Comparison of ENCODE assay signal across 17 cellular contexts in genomic region chr16:85680352-85680944, GRCh38. TPM values are rescaled to one million over a fixed set of nuclear protein-coding genes. Genes with fewer than 3 reads are reported as not detected.
DNase-seq lines count a peak whose midpoint lies in the region; ATAC-seq and TF ChIP-seq lines count a peak whose summit lies in the region.
"Had no signal": no experiment of that assay in that cellular context is flagged by ENCODE, and none has a peak within 500 bp of the region (broad histone marks: within the 10 kb centered on the region; RNA-seq: fewer than 3 reads in every experiment).

No MANE protein-coding gene starts in this region.

- no peak overlapping the region for H3K4me3 ChIP-seq in BLaER1 treated with 17β-estradiol and CSF1 and Interleukin-3, amounts not matched to agents 10 nM and 100 nM
- H3K4me3 ChIP-seq: gastroesophageal sphincter, PC-9 had no signal

- TF ChIP-seq CTCF in CD4-positive, alpha-beta T cell (IDR thresholded peaks at IDR 0.05): no peak

- ATAC-seq in CD4-positive, alpha-beta T cell (ENCODE audit: poor library complexity): peak; percentile 26
- no peak for ATAC-seq in central memory CD8-positive, alpha-beta T cell (replicated peaks; ENCODE audit: extremely low read depth, poor library complexity, severe bottlenecking)
- no peak for ATAC-seq in natural killer cell treated with Interleukin-12 subunit alpha and Interleukin-12 subunit beta and Interleukin-15 and Interleukin-18, amount 100 ng/mL, for 72 hours
- ATAC-seq: gastroesophageal sphincter, HCT116, right cardiac atrium had no signal

- H3K27me3 Mint-ChIP-seq in CD4-positive, alpha-beta T cell: no peaks in the 10 kb centered on the region
- no peaks in the 10 kb centered on the region for H3K27me3 Mint-ChIP-seq in central memory CD8-positive, alpha-beta T cell
- H3K27me3 Mint-ChIP-seq in natural killer cell treated with Interleukin-12 subunit alpha and Interleukin-12 subunit beta and Interleukin-15 and Interleukin-18, amount 100 ng/mL, for 72 hours: no peaks in the 10 kb centered on the region

- H3K27ac Mint-ChIP-seq in CD4-positive, alpha-beta T cell: no peak overlapping the region
- H3K27ac Mint-ChIP-seq in central memory CD8-positive, alpha-beta T cell (ENCODE audit: low read depth): peak overlapping the region; percentile 71
- H3K27ac Mint-ChIP-seq in natural killer cell treated with Interleukin-12 subunit alpha and Interleukin-12 subunit beta and Interleukin-15 and Interleukin-18, amount 100 ng/mL, for 72 hours: peak overlapping the region; percentile 58 to 61

- peak overlapping the region in 6 of 11 experiments; percentile 11 to 42 (median 34); a peak in 10 of 22 replicates for H3K9ac ChIP-seq in BLaER1 treated with 17β-estradiol and CSF1 and Interleukin-3, amounts not matched to agents 10 nM and 100 nM

- intact Hi-C loops in CD4-positive, alpha-beta T cell (cut with DNase I, micrococcal nuclease): no loop called here

- peak overlapping the region; percentile 35 for H3K4me3 Mint-ChIP-seq in CD4-positive, alpha-beta T cell
- peak overlapping the region; percentile 38 for H3K4me3 Mint-ChIP-seq in central memory CD8-positive, alpha-beta T cell
- no peak overlapping the region for H3K4me3 Mint-ChIP-seq in natural killer cell treated with Interleukin-12 subunit alpha and Interleukin-12 subunit beta and Interleukin-15 and Interleukin-18, amount 100 ng/mL, for 72 hours

- no peaks in the 10 kb centered on the region for H3K27me3 ChIP-seq in BLaER1 treated with 17β-estradiol and CSF1 and Interleukin-3, amounts not matched to agents 10 nM and 100 nM
- H3K27me3 ChIP-seq in CD4-positive, alpha-beta T cell (ENCODE audit: control insufficient read depth, insufficient read depth, low read length): no peaks in the 10 kb centered on the region
- H3K27me3 ChIP-seq: gastroesophageal sphincter, neutrophil had no signal

- DNase-seq in CD4-positive, alpha-beta T cell: no peak
- no peak for DNase-seq in central memory CD8-positive, alpha-beta T cell (ENCODE audit: low spot score in 2 of 2)
- no peak for DNase-seq in natural killer cell treated with Interleukin-12 subunit alpha and Interleukin-12 subunit beta and Interleukin-15 and Interleukin-18, amount 100 ng/mL, for 72 hours (ENCODE audit: low spot score)
- DNase-seq in GDM1 (lab: John Stamatoyannopoulos, UW) (no peak), NCI-H524 (lab: John Stamatoyannopoulos, UW) (no peak)
- no peak for DNase-seq in effector CD4-positive, alpha-beta T cell
- DNase-seq: activated effector memory CD4-positive, alpha-beta T cell treated with anti-CD3 and anti-CD28 coated beads, Interleukin-2, amount 50 U/mL, for 16 hours; amygdala; MM.1S; PC-9; SIG-M5; stimulated activated naive CD4-positive, alpha-beta T cell treated with Interleukin-2 at 50 U/mL for 16 hours had no signal

- peak overlapping the region in 4 of 11 experiments; percentile 4 to 39 (median 18); a peak in 7 of 22 replicates for H3K27ac ChIP-seq in BLaER1 treated with 17β-estradiol and CSF1 and Interleukin-3, amounts not matched to agents 10 nM and 100 nM
- no peak overlapping the region for H3K27ac ChIP-seq in CD4-positive, alpha-beta T cell (ENCODE audit: low read depth, low read length)
- H3K27ac ChIP-seq: gastroesophageal sphincter, neutrophil, PC-9 had no signal

- H3K36me3 Mint-ChIP-seq in CD4-positive, alpha-beta T cell (ENCODE audit: low read depth): peaks cover 3% of the 10 kb centered on the region
- H3K36me3 Mint-ChIP-seq in central memory CD8-positive, alpha-beta T cell (ENCODE audit: insufficient read depth): peaks cover 8% of the 10 kb centered on the region
- peaks cover 7% of the 10 kb centered on the region for H3K36me3 Mint-ChIP-seq in natural killer cell treated with Interleukin-12 subunit alpha and Interleukin-12 subunit beta and Interleukin-15 and Interleukin-18, amount 100 ng/mL, for 72 hours

- H3K9me3 ChIP-seq in BLaER1 treated with 17β-estradiol and CSF1 and Interleukin-3, amounts not matched to agents 10 nM and 100 nM (replicated peaks in 1 of 11): no peaks in the 10 kb centered on the region
- H3K9me3 ChIP-seq in CD4-positive, alpha-beta T cell (ENCODE audit: control insufficient read depth, low read length): no peaks in the 10 kb centered on the region
- H3K9me3 ChIP-seq: gastroesophageal sphincter, neutrophil had no signal

- CTCF ChIA-PET in CD4-positive, alpha-beta T cell (lab: Charles Lee): no interaction called here

- H4K20me1 ChIP-seq in BLaER1 treated with 17β-estradiol and CSF1 and Interleukin-3, amounts not matched to agents 10 nM and 100 nM: peaks cover 0 to 85% (median 48%) of the 10 kb centered on the region in 11 experiments; a peak in 15 of 22 replicates

- H3K4me2 ChIP-seq in BLaER1 treated with 17β-estradiol and CSF1 and Interleukin-3, amounts not matched to agents 10 nM and 100 nM: peak overlapping the region; percentile 3 to 62 (median 47); a peak in 19 of 22 replicates
- H3K4me2 ChIP-seq: PC-9 had no signal

- H3K4me1 Mint-ChIP-seq in CD4-positive, alpha-beta T cell (ENCODE audit: low read depth): peaks cover 8% of the 10 kb centered on the region
- peaks cover 11% of the 10 kb centered on the region for H3K4me1 Mint-ChIP-seq in central memory CD8-positive, alpha-beta T cell
- peaks cover 16 to 20% of the 10 kb centered on the region in 2 donors for H3K4me1 Mint-ChIP-seq in natural killer cell treated with Interleukin-12 subunit alpha and Interleukin-12 subunit beta and Interleukin-15 and Interleukin-18, amount 100 ng/mL, for 72 hours (ENCODE audit: low read depth in 2 of 2)

- H3K9me3 Mint-ChIP-seq in CD4-positive, alpha-beta T cell: no peaks in the 10 kb centered on the region
- no peaks in the 10 kb centered on the region for H3K9me3 Mint-ChIP-seq in central memory CD8-positive, alpha-beta T cell
- no peaks in the 10 kb centered on the region for H3K9me3 Mint-ChIP-seq in natural killer cell treated with Interleukin-12 subunit alpha and Interleukin-12 subunit beta and Interleukin-15 and Interleukin-18, amount 100 ng/mL, for 72 hours

- H3K36me3 ChIP-seq in BLaER1 treated with 17β-estradiol and CSF1 and Interleukin-3, amounts not matched to agents 10 nM and 100 nM: peaks cover 24 to 100% (median 94%) of the 10 kb centered on the region in 11 experiments; a peak in 20 of 22 replicates

- POLR2A ChIA-PET in CD4-positive, alpha-beta T cell (lab: Charles Lee): no interaction called here

- H3K4me1 ChIP-seq in BLaER1 treated with 17β-estradiol and CSF1 and Interleukin-3, amounts not matched to agents 10 nM and 100 nM: peaks cover 8 to 29% (median 23%) of the 10 kb centered on the region in 10 experiments; a peak in 18 of 20 replicates
- H3K4me1 ChIP-seq: gastroesophageal sphincter had no signal

RNA-seq across cellular contexts. Expression of gene GINS2, which starts 8.3 kb away (rescaled TPM):
- 1 to 10 TPM; 1.1 to 1.4 TPM for total RNA-seq in CD4-positive, alpha-beta T cell
- total RNA-seq in natural killer cell treated with Interleukin-12 subunit alpha and Interleukin-12 subunit beta and Interleukin-15 and Interleukin-18, amount 100 ng/mL, for 72 hours: 10 to 100 TPM; 34.3 to 69.5 TPM

Comparison
In these comparisons a context has a peak if more than half of its experiments do, and no peak if none do; other contexts are left out.
1. RNA of gene GINS2, which starts 8.3 kb away (total RNA-seq): 34.3 to 69.5 TPM in natural killer cell treated with Interleukin-12 subunit alpha and Interleukin-12 subunit beta and Interleukin-15 and Interleukin-18, amount 100 ng/mL, for 72 hours; 1.1 to 1.4 TPM in CD4-positive, alpha-beta T cell; every median in the first group is over 10 times any median in the second.